Comparison of ENCODE assay signal across 8 cellular contexts in the genomic region with DNA sequence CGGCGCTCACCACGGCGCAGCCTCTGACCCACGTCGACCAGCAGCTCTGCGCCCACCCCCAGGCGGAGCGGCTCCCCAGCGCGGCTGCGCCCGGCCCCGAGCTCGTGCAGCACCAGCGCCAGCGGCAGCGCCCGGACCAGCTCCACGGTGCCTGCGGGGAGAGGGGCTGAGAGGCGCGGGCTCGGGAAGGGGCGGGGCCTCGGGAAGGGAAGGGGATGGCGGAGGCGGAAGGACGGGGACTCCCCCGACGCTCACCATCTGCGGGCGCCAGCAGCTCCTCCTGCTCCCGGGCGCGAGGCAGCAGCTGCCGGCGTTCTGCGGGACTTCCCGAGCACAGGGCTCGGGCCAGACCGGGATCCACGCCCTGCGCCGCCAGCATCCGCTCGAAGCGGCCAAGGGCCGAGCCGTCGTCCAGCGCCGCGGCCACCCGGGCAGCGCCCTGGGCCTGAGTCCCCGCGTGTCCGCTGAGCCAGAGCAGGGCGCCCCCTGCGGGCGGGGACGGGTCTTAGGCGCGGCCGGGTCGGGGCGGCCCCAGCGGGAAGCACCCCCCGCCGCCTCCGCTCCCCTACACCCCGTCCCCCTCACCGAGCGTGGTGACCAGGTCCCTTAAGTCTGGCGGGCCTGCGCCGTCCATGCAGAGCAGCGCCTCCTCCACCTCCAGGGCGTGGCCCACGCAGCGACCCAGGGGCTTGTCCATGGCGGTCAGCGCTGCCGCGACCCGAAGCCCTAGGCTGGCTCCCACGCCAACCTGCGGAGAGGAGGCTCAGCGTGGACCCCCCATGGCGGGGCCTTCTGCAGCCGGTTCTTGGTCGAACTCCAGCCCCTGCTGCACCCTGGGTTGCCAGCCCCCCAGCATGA. TPM values are rescaled to one million over a fixed set of nuclear protein-coding genes. Genes with fewer than 3 reads are reported as not detected.
A peak's percentile ranks its signal among the peaks of the same experiment; 100 is the strongest.
DNase-seq lines count a peak whose midpoint lies in the region; ATAC-seq and TF ChIP-seq lines count a peak whose summit lies in the region.

No MANE protein-coding gene starts in this region.

- no peak overlapping the region for H4K91ac ChIP-seq in neuronal stem cell (ENCODE audit: low read depth, low read length, poor library complexity)

- peak; percentile 71 for TF ChIP-seq CTCF in foreskin keratinocyte (conservative IDR thresholded peaks at IDR 0.05)
- peak; percentile 23 to 68 (median 63) for TF ChIP-seq CTCF in testis (IDR thresholded peaks at IDR 0.05)

- no peak overlapping the region for H2BK120ac ChIP-seq in neuronal stem cell (ENCODE audit: low read depth, low read length)

- peak overlapping the region; percentile 95 for H3K18ac ChIP-seq in neuronal stem cell (ENCODE audit: low read length)

- H3K9ac ChIP-seq in HUES6 (ENCODE audit: low read length) (peak overlapping the region; percentile 91), neuronal stem cell (ENCODE audit: low read depth, low read length, poor library complexity) (peak overlapping the region; percentile 97)

- peak; percentile 40 for DNase-seq in DMS114 treated with DMSO at 0.1 percent for 48 hours (lab: John Stamatoyannopoulos, UW; ENCODE audit: unreplicated experiment)
- DNase-seq in activated gamma-delta T cell treated with Interleukin-2 at 50 U/mL for 16 hours: peak; percentile 69
- peak; percentile 50 to 70 for DNase-seq in foreskin keratinocyte
- peak; percentile 75 for DNase-seq in neuronal stem cell (ENCODE audit: low spot score)
- DNase-seq in testis: peak; percentile 70

- H3K4ac ChIP-seq in neuronal stem cell (ENCODE audit: low read length): peak overlapping the region; percentile 69

- peak overlapping the region; percentile 80 for H3K23ac ChIP-seq in neuronal stem cell (ENCODE audit: low read depth, low read length, poor library complexity)

- intact Hi-C loops in testis (cut with DNase I; ENCODE audit: low total_unique reads): no loop called here

- WGBS in neuronal stem cell (ENCODE audit: extremely low coverage in 2 of 2, insufficient read length in 2 of 2, insufficient replicate concordance in 1 of 2), 2 donors: no CpG with 5 or more reads among the region's 93 CpGs
- WGBS in testis, 2 donors: 4 to 16% methylated on average over 6 to 45 of the region's 93 CpGs

- H3K4me1 ChIP-seq in HUES6 (ENCODE audit: control insufficient read depth, insufficient read depth, low read length): peaks cover 9% of the 10 kb centered on the region
- no peaks in the 10 kb centered on the region for H3K4me1 ChIP-seq in foreskin keratinocyte
- peaks cover 16 to 17% of the 10 kb centered on the region in 2 donors for H3K4me1 ChIP-seq in neuronal stem cell (ENCODE audit: control insufficient read depth in 2 of 2, insufficient read depth in 1 of 2, low read depth in 1 of 2, low read length in 2 of 2)
- H3K4me1 ChIP-seq in testis: peaks cover 25% of the 10 kb centered on the region

- H3K27ac ChIP-seq in HUES6 (ENCODE audit: low read depth, low read length): peak overlapping the region; percentile 34; the same call in 1 of the 2 replicates
- H3K27ac ChIP-seq in foreskin keratinocyte: peak overlapping the region; percentile 70
- peak overlapping the region; percentile 89 for H3K27ac ChIP-seq in neuronal stem cell (replicated peaks; ENCODE audit: low read length)
- H3K27ac ChIP-seq in testis: peak overlapping the region; percentile 62 to 87

- H3K36me3 ChIP-seq in HUES6 (ENCODE audit: control insufficient read depth, insufficient read depth, low read length): peaks cover 26% of the 10 kb centered on the region
- peaks cover 31 to 38% of the 10 kb centered on the region in 2 donors for H3K36me3 ChIP-seq in neuronal stem cell (replicated peaks in 1 of 2; ENCODE audit: control insufficient read depth in 2 of 2, insufficient read depth in 2 of 2, low read length in 2 of 2)
- no peaks in the 10 kb centered on the region for H3K36me3 ChIP-seq in testis (ENCODE audit: low read depth, missing control alignments)

- H2BK5ac ChIP-seq in neuronal stem cell (ENCODE audit: low read length): peak overlapping the region; percentile 82

- peaks cover 12% of the 10 kb centered on the region for H3K79me1 ChIP-seq in neuronal stem cell (ENCODE audit: low read depth, low read length)

- peak overlapping the region; percentile 72 for H2AK5ac ChIP-seq in neuronal stem cell (ENCODE audit: low read depth, low read length)

- ATAC-seq in GM21381 (IDR thresholded peaks at IDR 0.05; ENCODE audit: unreplicated experiment) (peak; percentile 29), foreskin keratinocyte (peak; percentile 40)

- H3K14ac ChIP-seq in neuronal stem cell (ENCODE audit: low read length): peak overlapping the region; percentile 98

- no peaks in the 10 kb centered on the region for H3K9me3 ChIP-seq in HUES6 (ENCODE audit: control insufficient read depth, insufficient read depth, low read depth, low read length)
- peaks cover 8 to 19% of the 10 kb centered on the region in 2 donors for H3K9me3 ChIP-seq in neuronal stem cell (replicated peaks in 1 of 2; ENCODE audit: control insufficient read depth in 2 of 2, insufficient read depth in 1 of 2, low read depth in 1 of 2, low read length in 2 of 2)
- no peaks in the 10 kb centered on the region for H3K9me3 ChIP-seq in testis

- peak overlapping the region; percentile 75 for H2BK15ac ChIP-seq in neuronal stem cell (ENCODE audit: low read length)

- H2BK12ac ChIP-seq in neuronal stem cell (ENCODE audit: low read length): no peak overlapping the region

- H3K27me3 ChIP-seq in HUES6 (ENCODE audit: control insufficient read depth, insufficient read depth, low read length): peaks cover 48% of the 10 kb centered on the region
- H3K27me3 ChIP-seq in foreskin keratinocyte: no peaks in the 10 kb centered on the region
- peaks cover 9 to 27% (median 14%) of the 10 kb centered on the region in 3 experiments for H3K27me3 ChIP-seq in neuronal stem cell (ENCODE audit: control insufficient read depth in 3 of 3, insufficient read depth in 3 of 3, low read depth in 1 of 3, low read length in 3 of 3)
- H3K27me3 ChIP-seq in testis: no peaks in the 10 kb centered on the region

- H3K4me2 ChIP-seq in neuronal stem cell (ENCODE audit: insufficient read depth, low read length, poor library complexity, severe bottlenecking): peak overlapping the region; percentile 94

- peak overlapping the region; percentile 98 for H2AFZ ChIP-seq in neuronal stem cell (ENCODE audit: low read length)

- H4K8ac ChIP-seq in neuronal stem cell (ENCODE audit: low read depth, low read length): no peak overlapping the region

- H3K4me3 ChIP-seq in HUES6 (ENCODE audit: low read depth, low read length) (peak overlapping the region; percentile 91), neuronal stem cell (ENCODE audit: low read length in 2 of 2) (peak overlapping the region; percentile 84 to 91), testis (peak overlapping the region; percentile 73 to 81)

- peak; percentile 38 for TF ChIP-seq POLR2A in Raji (IDR thresholded peaks at IDR 0.05; ENCODE audit: insufficient read depth, low read depth, low read length)
- no peak for TF ChIP-seq POLR2A in testis (IDR thresholded peaks at IDR 0.05)

RNA-seq across cellular contexts. Expression of gene SCO2, which starts 0.8 kb away (rescaled TPM):
- total RNA-seq in foreskin keratinocyte (1.3 and 1.9 TPM in 2 replicates), testis (1 to 10 TPM; 4.1 to 4.8 TPM)
- polyA plus RNA-seq in foreskin keratinocyte (1.5 and 1.8 TPM in 2 replicates), testis (ENCODE audit: insufficient read depth, low read depth, low replicate concordance) (1.8 TPM)
- 0.50 TPM for polyA plus RNA-seq in neuronal stem cell (2013, experiment 1 of 2)
- polyA plus RNA-seq in neuronal stem cell (2013, experiment 2 of 2): 0.90 TPM

RNA-seq across cellular contexts. Expression of gene TYMP, which starts 3.6 kb away (rescaled TPM):
- total RNA-seq in foreskin keratinocyte (46.6 and 56.6 TPM in 2 replicates), testis (10 to 100 TPM; 12.5 to 15.4 TPM)
- polyA plus RNA-seq in foreskin keratinocyte (50.0 and 66.5 TPM in 2 replicates), testis (ENCODE audit: insufficient read depth, low read depth, low replicate concordance) (25.9 TPM)
- polyA plus RNA-seq in neuronal stem cell (2013, experiment 1 of 2): 3.0 TPM
- polyA plus RNA-seq in neuronal stem cell (2013, experiment 2 of 2): 2.9 TPM

RNA-seq across cellular contexts. Expression of gene NCAPH2, which starts 18.2 kb away (rescaled TPM):
- 66.6 and 68.4 TPM in 2 replicates for total RNA-seq in foreskin keratinocyte
- 54.9 and 56.9 TPM in 2 replicates for polyA plus RNA-seq in foreskin keratinocyte
- 29.6 TPM for polyA plus RNA-seq in neuronal stem cell (2013, experiment 1 of 2)
- polyA plus RNA-seq in neuronal stem cell (2013, experiment 2 of 2): 27.7 TPM
- total RNA-seq in testis: 10 to 100 TPM; 88.5 to 89.2 TPM
- polyA plus RNA-seq in testis (ENCODE audit: insufficient read depth, low read depth, low replicate concordance): 67.4 TPM

RNA-seq across cellular contexts. Expression of gene LMF2, which starts 18.7 kb away (rescaled TPM):
- total RNA-seq in foreskin keratinocyte (39.3 and 44.0 TPM in 2 replicates), testis (100 to 1,000 TPM in 1 of 2 donors, 10 to 100 TPM in 1; 95.4 to 109 TPM)
- polyA plus RNA-seq in foreskin keratinocyte (56.2 and 65.4 TPM in 2 replicates), testis (ENCODE audit: insufficient read depth, low read depth, low replicate concordance) (59.7 TPM)
- 29.8 TPM for polyA plus RNA-seq in neuronal stem cell (2013, experiment 1 of 2)
- 30.2 TPM for polyA plus RNA-seq in neuronal stem cell (2013, experiment 2 of 2)

RNA-seq across cellular contexts. Expression of gene KLHDC7B, which starts 19.5 kb away (rescaled TPM):
- total RNA-seq in foreskin keratinocyte (not detected in 2 replicates), testis (under 1 TPM; 0.24 to 0.93 TPM)
- polyA plus RNA-seq in foreskin keratinocyte (0.02 TPM in 1 of 2 replicates, not detected in the other), testis (ENCODE audit: insufficient read depth, low read depth, low replicate concordance) (0.51 TPM)
- polyA plus RNA-seq in neuronal stem cell (2013, experiment 1 of 2): 0.01 TPM
- 0.01 TPM for polyA plus RNA-seq in neuronal stem cell (2013, experiment 2 of 2)

Comparison
In these comparisons a context has a peak if more than half of its experiments do, and no peak if none do; other contexts are left out.
1. Peak in every context shown above with its lines: DNase-seq, ATAC-seq, H3K4me3 ChIP-seq and H3K27ac ChIP-seq.
2. H3K27ac ChIP-seq: peak in every context shown above with its lines; median percentile 89 in neuronal stem cell; 74 in testis; 70 in foreskin keratinocyte; 34 in HUES6.